Comparison of ENCODE assay signal across 9 cellular contexts in genomic region chr5:89342106-89342876, GRCh38.
DNase-seq lines count a peak whose midpoint lies in the region; ATAC-seq, FAIRE-seq and TF ChIP-seq lines count a peak whose summit lies in the region.
"Had no signal": no experiment of that assay in that cellular context is flagged by ENCODE, and none has a peak within 500 bp of the region (broad histone marks: within the 10 kb centered on the region; RNA-seq: fewer than 3 reads in every experiment).

No MANE protein-coding gene starts in this region.

- no peaks in the 10 kb centered on the region for H3K36me3 Mint-ChIP-seq in WTC11

- H3K27me3 ChIP-seq in tibial nerve, result no peaks in the 10 kb centered on the region
- no peaks in the 10 kb centered on the region for H3K27me3 ChIP-seq in small intestine (ENCODE audit: control insufficient read depth in 2 of 2, insufficient read depth in 2 of 2, low read length in 2 of 2)
- H3K27me3 ChIP-seq in suprapubic skin, result no peaks in the 10 kb centered on the region

- no peaks in the 10 kb centered on the region for H3K27me3 Mint-ChIP-seq in WTC11 (ENCODE audit: low read depth)

- no peak for TF ChIP-seq POLR2A in tibial nerve (IDR thresholded peaks at IDR 0.05)
- no peak for TF ChIP-seq POLR2A in suprapubic skin (IDR thresholded peaks at IDR 0.05)

- WGBS in tibial nerve, 2 donors, result 82 to 89% methylated on average over 2 of the region's 2 CpGs
- WGBS in small intestine, 3 donors, result 68 to 83% (median 74%) methylated on average over 2 of the region's 2 CpGs
- WGBS in suprapubic skin, result 81% methylated on average over 2 of the region's 2 CpGs

- TF ChIP-seq CTCF in WTC11 (IDR thresholded peaks at IDR 0.05) (no peak), tibial nerve (IDR thresholded peaks at IDR 0.05) (no peak), suprapubic skin (IDR thresholded peaks at IDR 0.05) (no peak)

- FAIRE-seq in small intestine (lab: Jason Lieb, UNC), result no peak

- H3K36me3 ChIP-seq in tibial nerve (no peaks in the 10 kb centered on the region), small intestine (ENCODE audit: control insufficient read depth in 2 of 2, insufficient read depth in 2 of 2, low read length in 2 of 2) (no peaks in the 10 kb centered on the region), suprapubic skin (no peaks in the 10 kb centered on the region)

- H3K4me1 Mint-ChIP-seq in WTC11, result peaks cover 10% of the 10 kb centered on the region
- H3K4me1 Mint-ChIP-seq: neural crest cell had no signal

- H3K27ac Mint-ChIP-seq in WTC11, result no peak overlapping the region; the same call in 1 of the 2 replicates

- H3K4me3 Mint-ChIP-seq in WTC11, result no peak overlapping the region
- H3K4me3 Mint-ChIP-seq: neural crest cell had no signal

- ATAC-seq in GM18907 (IDR thresholded peaks at IDR 0.05; ENCODE audit: unreplicated experiment), result peak; percentile 30
- ATAC-seq in HG02884 (IDR thresholded peaks at IDR 0.05; ENCODE audit: unreplicated experiment), result peak; percentile 26
- ATAC-seq in SK-N-SH treated with all-trans-retinoic acid at 6 μM for 48 hours, result peak; percentile 98
- ATAC-seq in WTC11, result no peak

- no peak for TF ChIP-seq EP300 in tibial nerve (IDR thresholded peaks at IDR 0.05)
- TF ChIP-seq EP300 in suprapubic skin (IDR thresholded peaks at IDR 0.05), result no peak

- CTCF ChIA-PET in WTC11 (lab: Charles Lee), result no interaction called here

- DNase-seq in renal cortical epithelial cell (ENCODE audit: low read depth), result peak; percentile 46
- DNase-seq in WTC11 (ENCODE audit: low spot score), result no peak
- no peak for DNase-seq in tibial nerve (ENCODE audit: low spot score in 2 of 2)
- DNase-seq in small intestine, result no peak
- no peak for DNase-seq in suprapubic skin (ENCODE audit: low spot score in 2 of 2)

- H3K4me3 ChIP-seq in tibial nerve (no peak overlapping the region), small intestine (ENCODE audit: low read depth in 1 of 2, low read length in 2 of 2) (no peak overlapping the region), suprapubic skin (no peak overlapping the region)

- POLR2A ChIA-PET in WTC11 (lab: Charles Lee), result no interaction called here

- H3K27ac ChIP-seq in tibial nerve (no peak overlapping the region), small intestine (ENCODE audit: low read depth in 1 of 2, low read length in 1 of 2) (peak overlapping the region in 1 of 2 donors; percentile 12), suprapubic skin (no peak overlapping the region)

- H3K4me1 ChIP-seq in tibial nerve (peaks cover 0 to 9% (median 3%) of the 10 kb centered on the region in 4 donors), small intestine (ENCODE audit: control insufficient read depth in 2 of 2, insufficient read depth in 1 of 2, low read depth in 1 of 2, low read length in 1 of 2) (no peaks in the 10 kb centered on the region), suprapubic skin (no peaks in the 10 kb centered on the region)

- no peaks in the 10 kb centered on the region for H3K9me3 ChIP-seq in tibial nerve
- H3K9me3 ChIP-seq in small intestine (ENCODE audit: control insufficient read depth, low read depth), result no peaks in the 10 kb centered on the region
- no peaks in the 10 kb centered on the region for H3K9me3 ChIP-seq in suprapubic skin

- H3K9me3 Mint-ChIP-seq in WTC11, result no peaks in the 10 kb centered on the region
- H3K9me3 Mint-ChIP-seq: neural crest cell had no signal

TF ChIP-seq in SK-N-SH treated with all-trans-retinoic acid at 6 μM for 48 hours, 23 proteins besides CTCF, POLR2A, EP300 and RAD21 (continues in another document):
- no peak for TF ChIP-seq SNAI2 (CRISPR knock-in tag; IDR thresholded peaks at IDR 0.05)
- no peak for TF ChIP-seq TOX (CRISPR knock-in tag; IDR thresholded peaks at IDR 0.05; ENCODE audit: borderline replicate concordance)
- no peak for TF ChIP-seq OSR1 (CRISPR knock-in tag; IDR thresholded peaks at IDR 0.05)
- no peak for TF ChIP-seq ARNTL (CRISPR knock-in tag; IDR thresholded peaks at IDR 0.05; ENCODE audit: borderline replicate concordance, low read depth)
- no peak for TF ChIP-seq GLIS3 (CRISPR knock-in tag; IDR thresholded peaks at IDR 0.05)
- no peak for TF ChIP-seq CREB5 (CRISPR knock-in tag; IDR thresholded peaks at IDR 0.05; ENCODE audit: low read depth)
- TF ChIP-seq, protein P1, sequence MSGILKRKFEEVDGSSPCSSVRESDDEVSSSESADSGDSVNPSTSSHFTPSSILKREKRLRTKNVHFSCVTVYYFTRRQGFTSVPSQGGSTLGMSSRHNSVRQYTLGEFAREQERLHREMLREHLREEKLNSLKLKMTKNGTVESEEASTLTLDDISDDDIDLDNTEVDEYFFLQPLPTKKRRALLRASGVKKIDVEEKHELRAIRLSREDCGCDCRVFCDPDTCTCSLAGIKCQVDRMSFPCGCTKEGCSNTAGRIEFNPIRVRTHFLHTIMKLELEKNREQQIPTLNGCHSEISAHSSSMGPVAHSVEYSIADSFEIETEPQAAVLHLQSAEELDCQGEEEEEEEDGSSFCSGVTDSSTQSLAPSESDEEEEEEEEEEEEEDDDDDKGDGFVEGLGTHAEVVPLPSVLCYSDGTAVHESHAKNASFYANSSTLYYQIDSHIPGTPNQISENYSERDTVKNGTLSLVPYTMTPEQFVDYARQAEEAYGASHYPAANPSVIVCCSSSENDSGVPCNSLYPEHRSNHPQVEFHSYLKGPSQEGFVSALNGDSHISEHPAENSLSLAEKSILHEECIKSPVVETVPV (CRISPR knock-in tag; IDR thresholded peaks at IDR 0.05), result no peak
- no peak for TF ChIP-seq ZFP3 (CRISPR knock-in tag; IDR thresholded peaks at IDR 0.05)
- TF ChIP-seq CSDC2 (CRISPR knock-in tag; IDR thresholded peaks at IDR 0.05), result no peak

TF ChIP-seq in WTC11, 78 proteins besides CTCF, POLR2A, EP300 and RAD21 (continues in another document):
- no peak for TF ChIP-seq SOX15 (CRISPR knock-in tag; IDR thresholded peaks at IDR 0.05)
- TF ChIP-seq RORB (CRISPR knock-in tag; IDR thresholded peaks at IDR 0.05), result no peak
- TF ChIP-seq CREM (CRISPR knock-in tag; IDR thresholded peaks at IDR 0.05), result no peak
- no peak for TF ChIP-seq ZNF671 (CRISPR knock-in tag; IDR thresholded peaks at IDR 0.05)
- TF ChIP-seq ZNF532 (CRISPR knock-in tag; IDR thresholded peaks at IDR 0.05; ENCODE audit: borderline replicate concordance), result no peak
- TF ChIP-seq HMGA2 (CRISPR knock-in tag; IDR thresholded peaks at IDR 0.05), result no peak
- no peak for TF ChIP-seq SMAD3 (CRISPR knock-in tag; IDR thresholded peaks at IDR 0.05; ENCODE audit: borderline replicate concordance)
- TF ChIP-seq, protein P2, sequence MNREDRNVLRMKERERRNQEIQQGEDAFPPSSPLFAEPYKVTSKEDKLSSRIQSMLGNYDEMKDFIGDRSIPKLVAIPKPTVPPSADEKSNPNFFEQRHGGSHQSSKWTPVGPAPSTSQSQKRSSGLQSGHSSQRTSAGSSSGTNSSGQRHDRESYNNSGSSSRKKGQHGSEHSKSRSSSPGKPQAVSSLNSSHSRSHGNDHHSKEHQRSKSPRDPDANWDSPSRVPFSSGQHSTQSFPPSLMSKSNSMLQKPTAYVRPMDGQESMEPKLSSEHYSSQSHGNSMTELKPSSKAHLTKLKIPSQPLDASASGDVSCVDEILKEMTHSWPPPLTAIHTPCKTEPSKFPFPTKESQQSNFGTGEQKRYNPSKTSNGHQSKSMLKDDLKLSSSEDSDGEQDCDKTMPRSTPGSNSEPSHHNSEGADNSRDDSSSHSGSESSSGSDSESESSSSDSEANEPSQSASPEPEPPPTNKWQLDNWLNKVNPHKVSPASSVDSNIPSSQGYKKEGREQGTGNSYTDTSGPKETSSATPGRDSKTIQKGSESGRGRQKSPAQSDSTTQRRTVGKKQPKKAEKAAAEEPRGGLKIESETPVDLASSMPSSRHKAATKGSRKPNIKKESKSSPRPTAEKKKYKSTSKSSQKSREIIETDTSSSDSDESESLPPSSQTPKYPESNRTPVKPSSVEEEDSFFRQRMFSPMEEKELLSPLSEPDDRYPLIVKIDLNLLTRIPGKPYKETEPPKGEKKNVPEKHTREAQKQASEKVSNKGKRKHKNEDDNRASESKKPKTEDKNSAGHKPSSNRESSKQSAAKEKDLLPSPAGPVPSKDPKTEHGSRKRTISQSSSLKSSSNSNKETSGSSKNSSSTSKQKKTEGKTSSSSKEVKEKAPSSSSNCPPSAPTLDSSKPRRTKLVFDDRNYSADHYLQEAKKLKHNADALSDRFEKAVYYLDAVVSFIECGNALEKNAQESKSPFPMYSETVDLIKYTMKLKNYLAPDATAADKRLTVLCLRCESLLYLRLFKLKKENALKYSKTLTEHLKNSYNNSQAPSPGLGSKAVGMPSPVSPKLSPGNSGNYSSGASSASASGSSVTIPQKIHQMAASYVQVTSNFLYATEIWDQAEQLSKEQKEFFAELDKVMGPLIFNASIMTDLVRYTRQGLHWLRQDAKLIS (CRISPR knock-in tag; IDR thresholded peaks at IDR 0.05; ENCODE audit: borderline replicate concordance), result no peak
